In genomic region chr5:53560028-53560427, GRCh38 we compare ENCODE assay signal across 8 cellular contexts. TPM values are rescaled to one million over a fixed set of nuclear protein-coding genes. Genes with fewer than 3 reads are reported as not detected.
DNase-seq lines count a peak whose midpoint lies in the region; ATAC-seq and TF ChIP-seq lines count a peak whose summit lies in the region.

No MANE protein-coding gene starts in this region.

- CTCF ChIA-PET in activated naive CD4-positive, alpha-beta T cell treated with anti-CD3 and anti-CD28 coated beads for 36 hours (lab: Charles Lee): no interaction called here

- TF ChIP-seq EP300 in transverse colon (IDR thresholded peaks at IDR 0.05; ENCODE audit: low read depth): no peak

- in situ Hi-C loops in transverse colon (cut with MboI; ENCODE audit: low pct_ligation_motif_present in 1 of 4, low pct_unique_long_range_greater_than_20kb in 1 of 4, low sequenced_read_pairs in 3 of 4): no loop called here

- no peak overlapping the region for H3K27ac Mint-ChIP-seq in activated naive CD4-positive, alpha-beta T cell treated with anti-CD3 and anti-CD28 coated beads for 36 hours
- peak overlapping the region; percentile 97 for H3K27ac Mint-ChIP-seq in activated naive CD8-positive, alpha-beta T cell treated with anti-CD3 and anti-CD28 coated beads, Interleukin-2, amount 50 U/mL, for 24 hours

- no peaks in the 10 kb centered on the region for H3K27me3 ChIP-seq in kidney epithelial cell (ENCODE audit: control insufficient read depth, insufficient read depth, low read length)
- H3K27me3 ChIP-seq in transverse colon: peaks cover 20% of the 10 kb centered on the region

- peaks cover 5% of the 10 kb centered on the region for H3K9me3 Mint-ChIP-seq in activated naive CD4-positive, alpha-beta T cell treated with anti-CD3 and anti-CD28 coated beads for 36 hours
- H3K9me3 Mint-ChIP-seq in activated naive CD8-positive, alpha-beta T cell treated with anti-CD3 and anti-CD28 coated beads, Interleukin-2, amount 50 U/mL, for 24 hours: peaks cover 12% of the 10 kb centered on the region

- no peak for DNase-seq in activated naive CD4-positive, alpha-beta T cell treated with anti-CD3 and anti-CD28 coated beads for 36 hours
- no peak for DNase-seq in activated naive CD4-positive, alpha-beta T cell treated with anti-CD3 and anti-CD28 coated beads, Interleukin-2, amount 50 U/mL, for 16 hours
- no peak for DNase-seq in activated naive CD8-positive, alpha-beta T cell treated with anti-CD3 and anti-CD28 coated beads, Interleukin-2, amount 50 U/mL, for 24 hours
- no peak for DNase-seq in kidney epithelial cell (ENCODE audit: low read depth)
- no peak for DNase-seq in transverse colon
- DNase-seq in NK-92 (lab: John Stamatoyannopoulos, UW; ENCODE audit: unreplicated experiment): no peak
- no peak for DNase-seq in stimulated activated naive CD4-positive, alpha-beta T cell (lab: John Stamatoyannopoulos, UW)

- no peak for TF ChIP-seq POLR2A in transverse colon (IDR thresholded peaks at IDR 0.05)

- H3K36me3 ChIP-seq in kidney epithelial cell (ENCODE audit: control insufficient read depth, insufficient read depth, low read length) (no peaks in the 10 kb centered on the region), transverse colon (no peaks in the 10 kb centered on the region)

- TF ChIP-seq CTCF in kidney epithelial cell (IDR thresholded peaks at IDR 0.05; ENCODE audit: insufficient read depth, low read length, poor library complexity, severe bottlenecking) (no peak), transverse colon (IDR thresholded peaks at IDR 0.05) (no peak)

- H3K27me3 Mint-ChIP-seq in activated naive CD4-positive, alpha-beta T cell treated with anti-CD3 and anti-CD28 coated beads for 36 hours (ENCODE audit: low read depth): peaks cover 23% of the 10 kb centered on the region
- peaks cover 21% of the 10 kb centered on the region for H3K27me3 Mint-ChIP-seq in activated naive CD8-positive, alpha-beta T cell treated with anti-CD3 and anti-CD28 coated beads, Interleukin-2, amount 50 U/mL, for 24 hours

- peak overlapping the region; percentile 97 for H3K4me3 Mint-ChIP-seq in activated naive CD4-positive, alpha-beta T cell treated with anti-CD3 and anti-CD28 coated beads for 36 hours
- H3K4me3 Mint-ChIP-seq in activated naive CD8-positive, alpha-beta T cell treated with anti-CD3 and anti-CD28 coated beads, Interleukin-2, amount 50 U/mL, for 24 hours: peak overlapping the region; percentile 99

- H3K36me3 Mint-ChIP-seq in activated naive CD4-positive, alpha-beta T cell treated with anti-CD3 and anti-CD28 coated beads for 36 hours (ENCODE audit: low read depth): peaks cover 2% of the 10 kb centered on the region
- H3K36me3 Mint-ChIP-seq in activated naive CD8-positive, alpha-beta T cell treated with anti-CD3 and anti-CD28 coated beads, Interleukin-2, amount 50 U/mL, for 24 hours (ENCODE audit: low read depth): peaks cover 7% of the 10 kb centered on the region

- H3K4me3 ChIP-seq in kidney epithelial cell (ENCODE audit: low read depth, low read length) (peak overlapping the region; percentile 100), transverse colon (peak overlapping the region; percentile 62 to 92 (median 87))

- H3K27ac ChIP-seq in transverse colon: peak overlapping the region; percentile 83 to 93 (median 92)

- ATAC-seq in HG03342 (IDR thresholded peaks at IDR 0.05; ENCODE audit: unreplicated experiment): peak; percentile 11
- no peak for ATAC-seq in activated naive CD8-positive, alpha-beta T cell treated with anti-CD3 and anti-CD28 coated beads, Interleukin-2, amount 50 U/mL, for 24 hours

- H3K4me1 Mint-ChIP-seq in activated naive CD4-positive, alpha-beta T cell treated with anti-CD3 and anti-CD28 coated beads for 36 hours (ENCODE audit: low read depth): peaks cover 26% of the 10 kb centered on the region
- H3K4me1 Mint-ChIP-seq in activated naive CD8-positive, alpha-beta T cell treated with anti-CD3 and anti-CD28 coated beads, Interleukin-2, amount 50 U/mL, for 24 hours: peaks cover 33% of the 10 kb centered on the region

- peaks cover 4 to 28% (median 9%) of the 10 kb centered on the region in 4 donors for H3K4me1 ChIP-seq in transverse colon

- 11 to 18% methylated on average over 5 of the region's 5 CpGs for WGBS in transverse colon (ENCODE audit: low coverage in 1 of 2), 2 donors

- H3K9me3 ChIP-seq in transverse colon: no peaks in the 10 kb centered on the region

- intact Hi-C loops in activated naive CD4-positive, alpha-beta T cell treated with anti-CD3 and anti-CD28 coated beads for 36 hours (cut with micrococcal nuclease): loop anchor here (1.0 to 10.0 kb wide), 3 partner anchors 81 to 751 kb away; partner anchors contain the start of gene ARL15
- intact Hi-C loops in transverse colon (cut with DNase I; ENCODE audit: low total_unique reads): no loop called here

RNA-seq across cellular contexts. Expression of gene NDUFS4, which starts 0.4 kb away (rescaled TPM):
- total RNA-seq in activated naive CD4-positive, alpha-beta T cell treated with anti-CD3 and anti-CD28 coated beads for 36 hours: 10 to 100 TPM; 81.4 to 84.1 TPM
- total RNA-seq in kidney epithelial cell (108 and 135 TPM in 2 replicates), transverse colon (10 to 100 TPM; 30.4 to 99.7 (median 80.8) TPM)
